Comparison of ENCODE assay signal across 18 cellular contexts in genomic region chr20:64112691-64113443, GRCh38. TPM values are rescaled to one million over a fixed set of nuclear protein-coding genes. Genes with fewer than 3 reads are reported as not detected.
DNase-seq lines count a peak whose midpoint lies in the region; ATAC-seq, FAIRE-seq and TF ChIP-seq lines count a peak whose summit lies in the region.
"Had no signal": no experiment of that assay in that cellular context is flagged by ENCODE, and none has a peak within 500 bp of the region (broad histone marks: within the 10 kb centered on the region; RNA-seq: fewer than 3 reads in every experiment).

No MANE protein-coding gene starts in this region.

- no peak for TF ChIP-seq EP300 in A549 (IDR thresholded peaks at IDR 0.05)
- TF ChIP-seq EP300 in H1 (IDR thresholded peaks at IDR 0.05; ENCODE audit: borderline replicate concordance in 1 of 2, low read depth in 2 of 2, low read length in 2 of 2) = no peak

- intact Hi-C loops in CD14-positive monocyte (cut with micrococcal nuclease) (no loop called here), PC-3 (cut with micrococcal nuclease) (no loop called here)

- peak overlapping the region; percentile 40 for H4K91ac ChIP-seq in H1 (replicated peaks; ENCODE audit: insufficient read length, low read length)

- no peak overlapping the region for H4K5ac ChIP-seq in H1 (ENCODE audit: insufficient read length, low read depth, low read length)

- H3K79me1 ChIP-seq in H1 (ENCODE audit: low read depth, low read length) = no peaks in the 10 kb centered on the region

- H4K20me1 ChIP-seq in H1 (replicated peaks in 1 of 2; ENCODE audit: control insufficient read depth in 1 of 2, insufficient read depth in 2 of 2, low read length in 2 of 2) (peaks cover 0 to 2% of the 10 kb centered on the region in 2 experiments), PC-3 (ENCODE audit: low read length) (no peaks in the 10 kb centered on the region)

- H3K14ac ChIP-seq in H1 (ENCODE audit: insufficient read length) = no peak overlapping the region

- H3K27ac Mint-ChIP-seq in CD14-positive monocyte = no peak overlapping the region
- H3K27ac Mint-ChIP-seq: immature natural killer cell had no signal

- no peak overlapping the region for H2AFZ ChIP-seq in H1 (ENCODE audit: low read length)
- peak overlapping the region; percentile 43 for H2AFZ ChIP-seq in parathyroid adenoma
- H2AFZ ChIP-seq in PC-3 (ENCODE audit: low read length) = no peak overlapping the region

- no peak overlapping the region for H3K18ac ChIP-seq in H1 (ENCODE audit: extremely low read depth, low read length)

- H3K27ac ChIP-seq in A549 = no peak overlapping the region
- no peak overlapping the region for H3K27ac ChIP-seq in H1 (ENCODE audit: low read depth, low read length)
- H3K27ac ChIP-seq in parathyroid adenoma = peak overlapping the region; percentile 66
- H3K27ac ChIP-seq in PC-3 (ENCODE audit: low read length) = no peak overlapping the region
- H3K27ac ChIP-seq: colonic mucosa, gastrocnemius medialis, ovary had no signal

- POLR2A ChIA-PET in A549 (lab: Yijun Ruan, JAX) (no interaction called here), H1 (lab: Charles Lee; ENCODE audit: partially characterized antibody) (no interaction called here), PC-3 (lab: Charles Lee; ENCODE audit: unreplicated experiment) (no interaction called here)

- no peak overlapping the region for H3K23ac ChIP-seq in H1 (ENCODE audit: insufficient read length)

- TF ChIP-seq RAD21 in A549 (conservative IDR thresholded peaks at IDR 0.05 in 1 of 2, IDR thresholded peaks at IDR 0.05 in 1 of 2) (no peak), H1 (IDR thresholded peaks at IDR 0.05 in 1 of 2, conservative IDR thresholded peaks at IDR 0.05 in 1 of 2; ENCODE audit: low read depth in 2 of 2, low read length in 2 of 2) (no peak)

- H4K8ac ChIP-seq in H1 (ENCODE audit: extremely low read depth, insufficient read depth, low read length) = peak overlapping the region; percentile 68; the same call in 1 of the 2 replicates

- H3K9ac ChIP-seq in H1 (replicated peaks in 1 of 4; ENCODE audit: extremely low read depth in 1 of 4, low read depth in 3 of 4, low read length in 3 of 4) (no peak overlapping the region), parathyroid adenoma (no peak overlapping the region), PC-3 (ENCODE audit: low read length) (no peak overlapping the region)

- TF ChIP-seq CTCF in A549 (IDR thresholded peaks at IDR 0.05) (no peak), CD14-positive monocyte (IDR thresholded peaks at IDR 0.05) (no peak), H1 (IDR thresholded peaks at IDR 0.05; ENCODE audit: control extremely low read depth in 1 of 3, insufficient read depth in 1 of 3, low read depth in 1 of 3, low read length in 3 of 3) (no peak), parathyroid adenoma (IDR thresholded peaks at IDR 0.05) (no peak), PC-3 (conservative IDR thresholded peaks at IDR 0.05; ENCODE audit: low read depth, low read length) (no peak)

- H3K23me2 ChIP-seq in H1 (ENCODE audit: low read depth, low read length) = no peaks in the 10 kb centered on the region

- H3K9me3 ChIP-seq in A549 (no peaks in the 10 kb centered on the region), H1 (ENCODE audit: insufficient read depth in 2 of 2, low read depth in 1 of 2, low read length in 1 of 2) (no peaks in the 10 kb centered on the region), parathyroid adenoma (ENCODE audit: control insufficient read depth, low read length) (no peaks in the 10 kb centered on the region), PC-3 (ENCODE audit: low read length) (no peaks in the 10 kb centered on the region)
- H3K9me3 ChIP-seq: colonic mucosa, gastrocnemius medialis, ovary had no signal

- CTCF ChIA-PET in A549 (lab: Yijun Ruan, JAX) = interaction anchor here (0.9 to 7.6 kb wide), 4 partner anchors 8 to 29 kb away, joined by 3 to 63 read pairs (median 38); partner anchors contain the start of gene LKAAEAR1
- CTCF ChIA-PET in H1 (lab: Charles Lee; ENCODE audit: partially characterized antibody) = interaction anchor here (1.0 to 10.1 kb wide), 4 partner anchors 13 to 71 kb away, joined by 3 to 144 read pairs (median 4); partner anchors contain the start of genes LKAAEAR1, OPRL1 and RGS19
- CTCF ChIA-PET in PC-3 (lab: Charles Lee) = no interaction called here

- H2BK15ac ChIP-seq in H1 (ENCODE audit: low read length) = no peak overlapping the region

- no peaks in the 10 kb centered on the region for H3K27me3 ChIP-seq in H1 (replicated peaks in 1 of 4; ENCODE audit: control insufficient read depth in 3 of 4, extremely low read depth in 1 of 4, insufficient read depth in 3 of 4, low read length in 3 of 4)
- H3K27me3 ChIP-seq in parathyroid adenoma (ENCODE audit: control insufficient read depth, insufficient read depth, low read length) = no peaks in the 10 kb centered on the region
- no peaks in the 10 kb centered on the region for H3K27me3 ChIP-seq in PC-3 (ENCODE audit: low read length)
- H3K27me3 ChIP-seq: colonic mucosa, gastrocnemius medialis, ovary had no signal

- no peaks in the 10 kb centered on the region for H3K36me3 Mint-ChIP-seq in CD14-positive monocyte
- H3K36me3 Mint-ChIP-seq: immature natural killer cell had no signal

- no peak overlapping the region for H3K4me2 ChIP-seq in A549
- H3K4me2 ChIP-seq in H1 (ENCODE audit: insufficient read depth in 1 of 2, low read depth in 2 of 2, low read length in 2 of 2) = no peak overlapping the region
- no peak overlapping the region for H3K4me2 ChIP-seq in parathyroid adenoma (ENCODE audit: low read length)
- H3K4me2 ChIP-seq in PC-3 (ENCODE audit: low read length) = no peak overlapping the region

- H2BK120ac ChIP-seq in H1 (replicated peaks; ENCODE audit: low read depth, low read length) = no peak overlapping the region

- ATAC-seq in A549 = no peak
- ATAC-seq in PC-3 = no peak
- ATAC-seq: gastrocnemius medialis had no signal

- WGBS in A549 (ENCODE audit: missing lambda C conversion rate) = 69% methylated on average over 13 of the region's 18 CpGs
- WGBS in H1 (ENCODE audit: extremely low coverage in 1 of 2, insufficient coverage in 1 of 2, insufficient read length in 1 of 2, insufficient replicate concordance in 2 of 2, low coverage in 1 of 2, low lambda C conversion rate in 2 of 2, missing lambda C conversion rate in 1 of 2), 2 experiments = 84% methylated on average over 18 of the region's 18 CpGs; no CpG with 5 or more reads in 1 of the 2 experiments

- peaks cover 11 to 17% (median 11%) of the 10 kb centered on the region in 3 donors for H3K27me3 Mint-ChIP-seq in CD14-positive monocyte (ENCODE audit: low read depth in 3 of 3)

- H2BK20ac ChIP-seq in H1 (ENCODE audit: low read length) = no peak overlapping the region

- H3K9me2 ChIP-seq in PC-3 (replicated peaks; ENCODE audit: low read length) = no peaks in the 10 kb centered on the region

- no peak overlapping the region for H3K4me3 Mint-ChIP-seq in CD14-positive monocyte
- H3K4me3 Mint-ChIP-seq: immature natural killer cell had no signal

- FAIRE-seq in A549 (lab: Jason Lieb, UNC) (no peak), H1 (lab: Jason Lieb, UNC) (no peak)

- H3K9me3 Mint-ChIP-seq in CD14-positive monocyte = no peaks in the 10 kb centered on the region
- H3K9me3 Mint-ChIP-seq: immature natural killer cell had no signal

- BruUV-seq in PC-3 (replicated peaks; lab: Mats Ljungman, UMichigan) = no TSS peak

- H3K79me2 ChIP-seq in H1 (ENCODE audit: control insufficient read depth in 1 of 2, insufficient read depth in 2 of 2, low read length in 2 of 2) = no peaks in the 10 kb centered on the region
- peaks cover 2% of the 10 kb centered on the region for H3K79me2 ChIP-seq in parathyroid adenoma
- no peaks in the 10 kb centered on the region for H3K79me2 ChIP-seq in PC-3 (ENCODE audit: low read length)

- H3K4me1 Mint-ChIP-seq in CD14-positive monocyte = peaks cover 5% of the 10 kb centered on the region

- no peak overlapping the region for H2BK5ac ChIP-seq in H1 (ENCODE audit: low read depth, low read length)

- no peaks in the 10 kb centered on the region for H3F3A ChIP-seq in PC-3 (ENCODE audit: low read length, unreplicated experiment)

- H3K4me1 ChIP-seq in A549 (no peaks in the 10 kb centered on the region), H1 (replicated peaks in 1 of 4; ENCODE audit: control insufficient read depth in 3 of 4, insufficient read depth in 4 of 4, low read length in 3 of 4) (no peaks in the 10 kb centered on the region), parathyroid adenoma (peaks cover 43% of the 10 kb centered on the region), PC-3 (ENCODE audit: insufficient read depth, low read length) (no peaks in the 10 kb centered on the region)
- H3K4me1 ChIP-seq: colonic mucosa, gastrocnemius medialis had no signal

- H3K36me3 ChIP-seq in H1 (ENCODE audit: control insufficient read depth in 2 of 4, insufficient read depth in 4 of 4, low read length in 3 of 4) (no peaks in the 10 kb centered on the region), parathyroid adenoma (ENCODE audit: control insufficient read depth, insufficient read depth, low read length) (no peaks in the 10 kb centered on the region), PC-3 (ENCODE audit: low read depth, low read length) (no peaks in the 10 kb centered on the region)
- H3K36me3 ChIP-seq: colonic mucosa, gastrocnemius medialis, ovary had no signal

- TF ChIP-seq POLR2A in A549 (IDR thresholded peaks at IDR 0.05; ENCODE audit: low read length) (no peak), H1 (IDR thresholded peaks at IDR 0.05; ENCODE audit: control extremely low read depth in 1 of 2, low read depth in 2 of 2, low read length in 2 of 2) (no peak)

- H2AK5ac ChIP-seq in H1 (ENCODE audit: low read depth, low read length) = 0 out of 2 replicates have a peak overlapping the region, but pooled peaks have one; percentile 24

- H3K4ac ChIP-seq in H1 (replicated peaks; ENCODE audit: insufficient read length, low read depth, low read length) = no peak overlapping the region

- H3K56ac ChIP-seq in H1 (replicated peaks; ENCODE audit: insufficient read length, low read depth, low read length) = no peak overlapping the region

- no peak overlapping the region for H2BK12ac ChIP-seq in H1 (ENCODE audit: low read depth, low read length)

- no peak for DNase-seq in A549 (ENCODE audit: low read depth in 1 of 2, low spot score in 1 of 2)
- DNase-seq in CD14-positive monocyte (ENCODE audit: low spot score) = peak; percentile 34
- peak in 1 of 2 experiments; percentile 43 for DNase-seq in H1 (ENCODE audit: low read depth in 1 of 2, low spot score in 2 of 2)
- no peak for DNase-seq in ecto neural progenitor cell (ENCODE audit: low spot score)
- no peak for DNase-seq in PC-3
- DNase-seq in Kasumi-1 (lab: John Stamatoyannopoulos, UW) = no peak
- DNase-seq: colonic mucosa; gastrocnemius medialis; immature natural killer cell; midbrain; NCI-H1436 treated with DMSO at 0.1 percent for 48 hours; NCI-H345; NK-92 treated with Interleukin-12 subunit alpha and Interleukin-12 subunit beta, amount 100 ng/mL, for 24 hours; SHP77 treated with DMSO at 0.1 percent for 48 hours; T-helper 9 cell had no signal

- H3K4me3 ChIP-seq in A549 = no peak overlapping the region
- H3K4me3 ChIP-seq in H1 (ENCODE audit: extremely low read depth in 1 of 4, insufficient read depth in 2 of 4, low read depth in 3 of 4, low read length in 4 of 4) = no peak overlapping the region
- H3K4me3 ChIP-seq in parathyroid adenoma (ENCODE audit: low read depth, low read length) = no peak overlapping the region
- no peak overlapping the region for H3K4me3 ChIP-seq in PC-3 (ENCODE audit: low read length)
- H3K4me3 ChIP-seq: colonic mucosa, gastrocnemius medialis, ovary had no signal

RNA-seq across cellular contexts. Expression of gene NPBWR2, which starts 5.5 kb away (rescaled TPM):
- polyA plus RNA-seq in A549 (2011; rRNA removed) = not detected in 2 replicates
- not detected in 2 replicates for polyA plus RNA-seq in A549 (2012; cell fraction: cytosol; rRNA removed)
- polyA plus RNA-seq in A549 (2012; cell fraction: nucleus; rRNA removed) = not detected in 2 replicates
- polyA plus RNA-seq in A549 (2017; fragmentation: RNase III; extraction: RNeasy Plus Mini Kit Qiagen cat#74134 plus additional on column Dnase treatment) = not detected in 3 replicates
- not detected in 2 replicates for polyA minus RNA-seq in A549 (2011; rRNA and poly(A)+ RNA removed)
- not detected for polyA plus RNA-seq in CD14-positive monocyte
- not detected in 2 replicates for total RNA-seq in H1 (2021; fragmentation: NEBNext Ultra II Directional; extraction: Animal tissue kit (Norgen Biotek cat#: 25700))
- not detected in 2 replicates for polyA plus RNA-seq in H1 (2011; rRNA removed)
- not detected for polyA plus RNA-seq in H1 (2011; cell fraction: cytosol; rRNA removed)
- polyA plus RNA-seq in H1 (2011; cell fraction: nucleus; rRNA removed) = not detected
- 0.11 TPM in 1 of 4 replicates, not detected in the others for polyA plus RNA-seq in H1 (2012, experiment 1 of 2)
- polyA plus RNA-seq in H1 (2012, experiment 2 of 2) = not detected
- polyA plus RNA-seq in H1 (2013, experiment 1 of 2) = not detected
- not detected for polyA plus RNA-seq in H1 (2013, experiment 2 of 2)
- polyA minus RNA-seq in H1 (2011; rRNA and poly(A)+ RNA removed) = not detected in 2 replicates
- polyA minus RNA-seq in H1 (2011; cell fraction: cytosol; rRNA and poly(A)+ RNA removed) = not detected
- polyA minus RNA-seq in H1 (2011; cell fraction: nucleus; rRNA and poly(A)+ RNA removed) = not detected
- not detected in 2 replicates for total RNA-seq in PC-3 (2014; rRNA removed)
- total RNA-seq: colonic mucosa, gastrocnemius medialis, LHCN-M2, ovary had no signal
- polyA plus RNA-seq: immature natural killer cell, ovary had no signal

RNA-seq across cellular contexts. Expression of gene LKAAEAR1, which starts 28.7 kb away (rescaled TPM):
- polyA plus RNA-seq in A549 (2011; rRNA removed) (0.14 TPM in 1 of 2 replicates, not detected in the other), A549 (2017; fragmentation: RNase III; extraction: RNeasy Plus Mini Kit Qiagen cat#74134 plus additional on column Dnase treatment) (0.49 to 0.60 TPM (median 0.56 TPM) in 3 replicates), CD14-positive monocyte (under 1 TPM; 0.61 to 0.86 TPM), H1 (2011; rRNA removed) (0.53 and 0.91 TPM in 2 replicates)
- polyA plus RNA-seq in A549 (2012; cell fraction: cytosol; rRNA removed) = 1.6 and 2.3 TPM in 2 replicates
- polyA plus RNA-seq in A549 (2012; cell fraction: nucleus; rRNA removed) = 1.1 and 2.2 TPM in 2 replicates
- not detected in 2 replicates for polyA minus RNA-seq in A549 (2011; rRNA and poly(A)+ RNA removed)
- 0.41 and 0.52 TPM in 2 replicates for total RNA-seq in H1 (2021; fragmentation: NEBNext Ultra II Directional; extraction: Animal tissue kit (Norgen Biotek cat#: 25700))
- polyA plus RNA-seq in H1 (2011; cell fraction: cytosol; rRNA removed) = 0.65 TPM
- polyA plus RNA-seq in H1 (2011; cell fraction: nucleus; rRNA removed) = 0.34 TPM
- 0.24 TPM in 1 of 4 replicates, not detected in the others for polyA plus RNA-seq in H1 (2012, experiment 1 of 2)
- not detected for polyA plus RNA-seq in H1 (2012, experiment 2 of 2)
- polyA plus RNA-seq in H1 (2013, experiment 1 of 2) = 0.20 TPM
- polyA plus RNA-seq in H1 (2013, experiment 2 of 2) = 0.28 TPM
- not detected in 2 replicates for polyA minus RNA-seq in H1 (2011; rRNA and poly(A)+ RNA removed)
- polyA minus RNA-seq in H1 (2011; cell fraction: cytosol; rRNA and poly(A)+ RNA removed) = not detected
- not detected for polyA minus RNA-seq in H1 (2011; cell fraction: nucleus; rRNA and poly(A)+ RNA removed)
- 0.98 and 1.1 TPM in 2 replicates for total RNA-seq in PC-3 (2014; rRNA removed)
- total RNA-seq: colonic mucosa, gastrocnemius medialis had no signal
- polyA plus RNA-seq: immature natural killer cell, ovary had no signal

RNA-seq across cellular contexts. Expression of gene OPRL1, which starts 33.0 kb away (rescaled TPM):
- polyA plus RNA-seq in A549 (2011; rRNA removed) (0.54 and 0.98 TPM in 2 replicates), A549 (2017; fragmentation: RNase III; extraction: RNeasy Plus Mini Kit Qiagen cat#74134 plus additional on column Dnase treatment) (0.83 to 1.5 TPM (median 1.2 TPM) in 3 replicates), CD14-positive monocyte (1 to 10 TPM; 7.0 to 8.8 TPM), H1 (2011; rRNA removed) (0.98 and 2.0 TPM in 2 replicates)
- polyA plus RNA-seq in A549 (2012; cell fraction: cytosol; rRNA removed) = 0.44 and 0.76 TPM in 2 replicates
- polyA plus RNA-seq in A549 (2012; cell fraction: nucleus; rRNA removed) = 2.1 and 2.3 TPM in 2 replicates
- polyA minus RNA-seq in A549 (2011; rRNA and poly(A)+ RNA removed) = 1.2 and 2.0 TPM in 2 replicates
- total RNA-seq in H1 (2021; fragmentation: NEBNext Ultra II Directional; extraction: Animal tissue kit (Norgen Biotek cat#: 25700)) = 0.52 and 0.63 TPM in 2 replicates
- polyA plus RNA-seq in H1 (2011; cell fraction: cytosol; rRNA removed) = 1.3 TPM
- polyA plus RNA-seq in H1 (2011; cell fraction: nucleus; rRNA removed) = 2.1 TPM
- 0.52 to 1.4 TPM (median 1.1 TPM) in 4 replicates for polyA plus RNA-seq in H1 (2012, experiment 1 of 2)
- 0.81 TPM for polyA plus RNA-seq in H1 (2012, experiment 2 of 2)
- polyA plus RNA-seq in H1 (2013, experiment 1 of 2) = 0.39 TPM
- 0.46 TPM for polyA plus RNA-seq in H1 (2013, experiment 2 of 2)
- polyA minus RNA-seq in H1 (2011; rRNA and poly(A)+ RNA removed) = 1.2 and 1.4 TPM in 2 replicates
- 1.4 TPM for polyA minus RNA-seq in H1 (2011; cell fraction: cytosol; rRNA and poly(A)+ RNA removed)
- polyA minus RNA-seq in H1 (2011; cell fraction: nucleus; rRNA and poly(A)+ RNA removed) = 0.50 TPM
- total RNA-seq in PC-3 (2014; rRNA removed) = 5.6 and 7.4 TPM in 2 replicates

RNA-seq across cellular contexts. Expression of gene RGS19, which starts 33.5 kb away (rescaled TPM):
- polyA plus RNA-seq in A549 (2011; rRNA removed) (12.3 and 13.8 TPM in 2 replicates), A549 (2017; fragmentation: RNase III; extraction: RNeasy Plus Mini Kit Qiagen cat#74134 plus additional on column Dnase treatment) (16.1 to 18.8 TPM (median 16.5 TPM) in 3 replicates), CD14-positive monocyte (100 to 1,000 TPM; 244 to 280 TPM), H1 (2011; rRNA removed) (16.8 and 21.9 TPM in 2 replicates)
- 29.6 and 43.7 TPM in 2 replicates for polyA plus RNA-seq in A549 (2012; cell fraction: cytosol; rRNA removed)
- 24.2 and 35.7 TPM in 2 replicates for polyA plus RNA-seq in A549 (2012; cell fraction: nucleus; rRNA removed)
- 10.3 and 14.7 TPM in 2 replicates for polyA minus RNA-seq in A549 (2011; rRNA and poly(A)+ RNA removed)
- total RNA-seq in H1 (2021; fragmentation: NEBNext Ultra II Directional; extraction: Animal tissue kit (Norgen Biotek cat#: 25700)) = 12.7 and 13.1 TPM in 2 replicates
- 14.6 TPM for polyA plus RNA-seq in H1 (2011; cell fraction: cytosol; rRNA removed)
- polyA plus RNA-seq in H1 (2011; cell fraction: nucleus; rRNA removed) = 18.9 TPM
- 9.5 to 12.1 TPM (median 10.6 TPM) in 4 replicates for polyA plus RNA-seq in H1 (2012, experiment 1 of 2)
- 8.8 TPM for polyA plus RNA-seq in H1 (2012, experiment 2 of 2)
- 9.0 TPM for polyA plus RNA-seq in H1 (2013, experiment 1 of 2)
- polyA plus RNA-seq in H1 (2013, experiment 2 of 2) = 8.9 TPM
- 4.3 and 4.8 TPM in 2 replicates for polyA minus RNA-seq in H1 (2011; rRNA and poly(A)+ RNA removed)
- 8.7 TPM for polyA minus RNA-seq in H1 (2011; cell fraction: cytosol; rRNA and poly(A)+ RNA removed)
- 6.3 TPM for polyA minus RNA-seq in H1 (2011; cell fraction: nucleus; rRNA and poly(A)+ RNA removed)
- 43.2 and 54.3 TPM in 2 replicates for total RNA-seq in PC-3 (2014; rRNA removed)

RNA-seq across cellular contexts. Expression of gene TCEA2, which starts 49.9 kb away (rescaled TPM):
- 11.2 and 13.3 TPM in 2 replicates for polyA plus RNA-seq in A549 (2011; rRNA removed)
- polyA plus RNA-seq in A549 (2012; cell fraction: cytosol; rRNA removed) = 32.7 and 37.6 TPM in 2 replicates
- polyA plus RNA-seq in A549 (2012; cell fraction: nucleus; rRNA removed) = 84.7 and 87.9 TPM in 2 replicates
- polyA plus RNA-seq in A549 (2017; fragmentation: RNase III; extraction: RNeasy Plus Mini Kit Qiagen cat#74134 plus additional on column Dnase treatment) = 23.3 to 34.7 TPM (median 29.8 TPM) in 3 replicates
- 14.4 and 20.1 TPM in 2 replicates for polyA minus RNA-seq in A549 (2011; rRNA and poly(A)+ RNA removed)
- polyA plus RNA-seq in CD14-positive monocyte = 10 to 100 TPM; 15.7 to 16.0 TPM
- total RNA-seq in H1 (2021; fragmentation: NEBNext Ultra II Directional; extraction: Animal tissue kit (Norgen Biotek cat#: 25700)) = 41.4 and 46.3 TPM in 2 replicates
- polyA plus RNA-seq in H1 (2011; rRNA removed) = 42.3 and 66.0 TPM in 2 replicates
- 52.5 TPM for polyA plus RNA-seq in H1 (2011; cell fraction: cytosol; rRNA removed)
- 118 TPM for polyA plus RNA-seq in H1 (2011; cell fraction: nucleus; rRNA removed)
- 34.2 to 60.1 TPM (median 48.8 TPM) in 4 replicates for polyA plus RNA-seq in H1 (2012, experiment 1 of 2)
- polyA plus RNA-seq in H1 (2012, experiment 2 of 2) = 35.4 TPM
- 55.3 TPM for polyA plus RNA-seq in H1 (2013, experiment 1 of 2)
- polyA plus RNA-seq in H1 (2013, experiment 2 of 2) = 51.7 TPM
- 9.5 and 12.8 TPM in 2 replicates for polyA minus RNA-seq in H1 (2011; rRNA and poly(A)+ RNA removed)
- 14.2 TPM for polyA minus RNA-seq in H1 (2011; cell fraction: cytosol; rRNA and poly(A)+ RNA removed)
- polyA minus RNA-seq in H1 (2011; cell fraction: nucleus; rRNA and poly(A)+ RNA removed) = 35.6 TPM
- 19.1 and 23.4 TPM in 2 replicates for total RNA-seq in PC-3 (2014; rRNA removed)
